Comparison of ENCODE assay signal across 1 cellular context in the genomic region with DNA sequence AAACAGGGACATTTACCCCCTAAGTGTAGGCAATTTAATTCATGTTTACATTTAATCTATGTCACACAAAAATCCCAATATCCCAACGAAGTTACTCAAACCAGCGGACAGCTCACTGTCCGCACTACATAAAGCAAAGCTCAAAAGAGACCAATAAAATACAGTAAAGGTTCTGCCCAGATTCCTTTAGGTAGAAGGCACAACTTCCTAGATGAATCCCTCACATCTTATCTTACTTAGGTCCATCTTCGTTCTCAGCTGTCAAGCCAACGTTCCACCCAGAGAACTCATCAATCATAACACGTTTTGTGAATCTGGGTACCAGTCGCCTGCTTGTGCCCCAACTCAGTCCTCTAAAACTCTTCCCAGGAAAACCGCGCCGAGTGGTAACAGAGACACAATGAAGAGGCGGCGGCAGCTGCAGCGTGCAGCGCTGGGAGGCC.
TF ChIP-seq lines count a peak whose summit lies in the region.

No MANE protein-coding gene starts in this region.

TF ChIP-seq in HepG2, 621 proteins besides CTCF, POLR2A, EP300 and RAD21 (continued from another document):
- TF ChIP-seq, protein P1, sequence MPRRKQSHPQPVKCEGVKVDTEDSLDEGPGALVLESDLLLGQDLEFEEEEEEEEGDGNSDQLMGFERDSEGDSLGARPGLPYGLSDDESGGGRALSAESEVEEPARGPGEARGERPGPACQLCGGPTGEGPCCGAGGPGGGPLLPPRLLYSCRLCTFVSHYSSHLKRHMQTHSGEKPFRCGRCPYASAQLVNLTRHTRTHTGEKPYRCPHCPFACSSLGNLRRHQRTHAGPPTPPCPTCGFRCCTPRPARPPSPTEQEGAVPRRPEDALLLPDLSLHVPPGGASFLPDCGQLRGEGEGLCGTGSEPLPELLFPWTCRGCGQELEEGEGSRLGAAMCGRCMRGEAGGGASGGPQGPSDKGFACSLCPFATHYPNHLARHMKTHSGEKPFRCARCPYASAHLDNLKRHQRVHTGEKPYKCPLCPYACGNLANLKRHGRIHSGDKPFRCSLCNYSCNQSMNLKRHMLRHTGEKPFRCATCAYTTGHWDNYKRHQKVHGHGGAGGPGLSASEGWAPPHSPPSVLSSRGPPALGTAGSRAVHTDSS (CRISPR knock-in tag; conservative IDR thresholded peaks at IDR 0.05), result no peak
- TF ChIP-seq E2F5 (CRISPR knock-in tag; conservative IDR thresholded peaks at IDR 0.05) (no peak), REXO4 (CRISPR knock-in tag; IDR thresholded peaks at IDR 0.05; ENCODE audit: borderline replicate concordance) (no peak), ZNF569 (CRISPR knock-in tag; IDR thresholded peaks at IDR 0.05; ENCODE audit: borderline replicate concordance) (no peak), CCAR2 (optimal IDR thresholded peaks at IDR 0.05; ENCODE audit: low read depth, low read length) (no peak), ZSCAN12 (CRISPR knock-in tag; IDR thresholded peaks at IDR 0.05) (no peak), IRF2 (CRISPR knock-in tag; IDR thresholded peaks at IDR 0.05) (no peak), ESRRA (CRISPR knock-in tag; IDR thresholded peaks at IDR 0.05; ENCODE audit: low read depth) (no peak), ZNF512 (CRISPR knock-in tag; IDR thresholded peaks at IDR 0.05) (no peak), TBX2 (CRISPR knock-in tag; IDR thresholded peaks at IDR 0.05; ENCODE audit: borderline replicate concordance) (no peak), GABPB1 (CRISPR knock-in tag; IDR thresholded peaks at IDR 0.05) (no peak), SAP130 (CRISPR knock-in tag; IDR thresholded peaks at IDR 0.05; ENCODE audit: low read depth) (peak; percentile 58; the same call in 1 of the 2 replicates), SIX4 (CRISPR knock-in tag; IDR thresholded peaks at IDR 0.05) (no peak), HDAC6 (IDR thresholded peaks at IDR 0.05; ENCODE audit: low read depth, low read length) (no peak), ZNF614 (CRISPR knock-in tag; IDR thresholded peaks at IDR 0.05; ENCODE audit: borderline replicate concordance) (no peak), ZNF674 (CRISPR knock-in tag; IDR thresholded peaks at IDR 0.05; ENCODE audit: low read depth) (no peak), POGZ (CRISPR knock-in tag; IDR thresholded peaks at IDR 0.05) (no peak), HNF4G (IDR thresholded peaks at IDR 0.05; ENCODE audit: borderline replicate concordance, low read depth, low read length) (no peak), HNF4G (CRISPR knock-in tag; IDR thresholded peaks at IDR 0.05; ENCODE audit: borderline replicate concordance, low read depth) (no peak), MEIS1 (CRISPR knock-in tag; IDR thresholded peaks at IDR 0.05; ENCODE audit: borderline replicate concordance) (no peak), ZSCAN9 (CRISPR knock-in tag; IDR thresholded peaks at IDR 0.05; ENCODE audit: borderline replicate concordance) (no peak), MIER2 (CRISPR knock-in tag; IDR thresholded peaks at IDR 0.05) (no peak), ZNF292 (CRISPR knock-in tag; IDR thresholded peaks at IDR 0.05; ENCODE audit: borderline replicate concordance, low read depth) (no peak), KAT8 (CRISPR knock-in tag; IDR thresholded peaks at IDR 0.05) (0 out of 2 replicates have a peak, but pooled peaks have one; percentile 4), NFYC (CRISPR knock-in tag; IDR thresholded peaks at IDR 0.05) (no peak), SCMH1 (CRISPR knock-in tag; IDR thresholded peaks at IDR 0.05; ENCODE audit: borderline replicate concordance) (no peak), PHF20 (CRISPR knock-in tag; IDR thresholded peaks at IDR 0.05) (no peak), ZFAT (CRISPR knock-in tag; conservative IDR thresholded peaks at IDR 0.05) (no peak), FOXA1 (IDR thresholded peaks at IDR 0.05) (no peak), FOXA1 (CRISPR knock-in tag; IDR thresholded peaks at IDR 0.05) (no peak), HDAC1 (CRISPR knock-in tag; IDR thresholded peaks at IDR 0.05) (no peak), CC2D1A (CRISPR knock-in tag; IDR thresholded peaks at IDR 0.05) (no peak), ZNF747 (CRISPR knock-in tag; IDR thresholded peaks at IDR 0.05; ENCODE audit: borderline replicate concordance) (no peak; the same call in 1 of the 2 replicates), TOE1 (CRISPR knock-in tag; IDR thresholded peaks at IDR 0.05) (0 out of 2 replicates have a peak, but pooled peaks have one; percentile 22), NFE2L2 (IDR thresholded peaks at IDR 0.05; ENCODE audit: low read length) (no peak), KDM5A (IDR thresholded peaks at IDR 0.05; ENCODE audit: borderline replicate concordance, low read length) (peak; percentile 64), ZNF333 (CRISPR knock-in tag; IDR thresholded peaks at IDR 0.05; ENCODE audit: borderline replicate concordance) (no peak), CBFB (CRISPR knock-in tag; IDR thresholded peaks at IDR 0.05) (no peak), ZNF780A (CRISPR knock-in tag; IDR thresholded peaks at IDR 0.05) (0 out of 2 replicates have a peak, but pooled peaks have one; percentile 7), NFKB2 (CRISPR knock-in tag; IDR thresholded peaks at IDR 0.05; ENCODE audit: borderline replicate concordance) (no peak)
- TF ChIP-seq, protein P2, sequence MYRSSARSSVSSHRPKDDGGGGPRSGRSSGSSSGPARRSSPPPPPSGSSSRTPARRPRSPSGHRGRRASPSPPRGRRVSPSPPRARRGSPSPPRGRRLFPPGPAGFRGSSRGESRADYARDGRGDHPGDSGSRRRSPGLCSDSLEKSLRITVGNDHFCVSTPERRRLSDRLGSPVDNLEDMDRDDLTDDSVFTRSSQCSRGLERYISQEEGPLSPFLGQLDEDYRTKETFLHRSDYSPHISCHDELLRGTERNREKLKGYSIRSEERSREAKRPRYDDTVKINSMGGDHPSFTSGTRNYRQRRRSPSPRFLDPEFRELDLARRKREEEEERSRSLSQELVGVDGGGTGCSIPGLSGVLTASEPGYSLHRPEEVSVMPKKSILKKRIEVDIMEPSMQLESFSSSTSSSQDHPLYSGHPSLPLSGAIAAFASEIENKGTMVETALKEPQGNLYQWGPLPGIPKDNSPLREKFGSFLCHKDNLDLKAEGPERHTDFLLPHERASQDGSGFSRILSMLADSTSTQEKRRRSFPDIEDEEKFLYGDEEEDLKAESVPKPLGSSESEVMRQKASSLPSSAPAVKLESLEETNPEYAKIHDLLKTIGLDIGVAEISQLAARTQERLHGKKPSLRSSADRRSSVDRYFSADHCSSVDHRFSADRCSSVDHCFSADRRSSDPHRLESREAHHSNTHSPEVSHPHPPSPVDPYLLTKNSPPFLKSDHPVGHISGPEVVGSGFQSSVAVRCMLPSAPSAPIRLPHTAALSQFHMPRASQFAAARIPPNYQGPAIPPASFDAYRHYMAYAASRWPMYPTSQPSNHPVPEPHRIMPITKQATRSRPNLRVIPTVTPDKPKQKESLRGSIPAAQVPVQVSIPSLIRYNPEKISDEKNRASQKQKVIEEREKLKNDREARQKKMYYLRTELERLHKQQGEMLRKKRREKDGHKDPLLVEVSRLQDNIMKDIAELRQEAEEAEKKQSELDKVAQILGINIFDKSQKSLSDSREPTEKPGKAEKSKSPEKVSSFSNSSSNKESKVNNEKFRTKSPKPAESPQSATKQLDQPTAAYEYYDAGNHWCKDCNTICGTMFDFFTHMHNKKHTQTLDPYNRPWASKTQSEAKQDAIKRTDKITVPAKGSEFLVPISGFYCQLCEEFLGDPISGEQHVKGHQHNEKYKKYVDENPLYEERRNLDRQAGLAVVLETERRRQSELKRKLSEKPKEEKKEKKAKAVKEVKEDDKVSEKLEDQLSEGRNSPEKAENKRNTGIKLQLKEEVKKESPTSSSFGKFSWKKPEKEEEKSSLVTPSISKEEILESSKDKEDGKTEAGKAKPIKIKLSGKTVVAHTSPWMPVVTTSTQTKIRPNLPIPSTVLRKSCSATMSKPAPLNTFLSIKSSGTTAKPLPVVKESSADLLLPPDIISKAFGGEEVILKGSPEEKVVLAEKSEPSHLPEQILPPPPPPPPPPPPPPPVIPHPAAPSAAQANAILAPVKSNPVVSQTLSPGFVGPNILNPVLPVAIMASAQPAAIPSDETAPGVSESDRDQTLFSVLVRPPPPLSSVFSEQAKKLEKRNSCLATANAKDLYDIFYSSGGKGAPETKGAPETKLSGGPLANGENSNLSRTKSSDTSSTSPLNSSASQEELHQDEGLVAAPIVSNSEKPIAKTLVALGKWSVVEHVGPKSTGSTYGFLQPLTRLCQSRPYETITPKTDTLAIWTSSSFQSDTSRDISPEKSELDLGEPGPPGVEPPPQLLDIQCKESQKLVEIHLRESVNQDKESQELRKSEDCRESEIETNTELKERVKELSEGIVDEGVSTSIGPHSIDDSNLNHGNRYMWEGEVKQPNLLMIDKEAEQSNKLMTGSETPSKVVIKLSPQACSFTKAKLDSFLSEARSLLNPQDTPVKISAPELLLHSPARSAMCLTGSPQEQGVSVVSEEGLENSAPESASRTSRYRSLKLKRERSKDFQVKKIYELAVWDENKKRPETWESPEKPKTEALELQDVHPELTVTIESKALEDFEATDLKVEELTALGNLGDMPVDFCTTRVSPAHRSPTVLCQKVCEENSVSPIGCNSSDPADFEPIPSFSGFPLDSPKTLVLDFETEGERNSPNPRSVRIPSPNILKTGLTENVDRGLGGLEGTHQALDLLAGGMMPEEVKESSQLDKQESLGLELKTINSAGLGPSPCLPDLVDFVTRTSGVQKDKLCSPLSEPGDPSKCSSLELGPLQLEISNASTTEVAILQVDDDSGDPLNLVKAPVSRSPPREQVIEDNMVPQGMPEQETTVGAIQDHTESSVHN (CRISPR knock-in tag; IDR thresholded peaks at IDR 0.05), result no peak
- TF ChIP-seq, protein P3, sequence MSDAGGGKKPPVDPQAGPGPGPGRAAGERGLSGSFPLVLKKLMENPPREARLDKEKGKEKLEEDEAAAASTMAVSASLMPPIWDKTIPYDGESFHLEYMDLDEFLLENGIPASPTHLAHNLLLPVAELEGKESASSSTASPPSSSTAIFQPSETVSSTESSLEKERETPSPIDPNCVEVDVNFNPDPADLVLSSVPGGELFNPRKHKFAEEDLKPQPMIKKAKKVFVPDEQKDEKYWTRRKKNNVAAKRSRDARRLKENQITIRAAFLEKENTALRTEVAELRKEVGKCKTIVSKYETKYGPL (CRISPR knock-in tag; IDR thresholded peaks at IDR 0.05), result no peak
- TF ChIP-seq, protein P4, sequence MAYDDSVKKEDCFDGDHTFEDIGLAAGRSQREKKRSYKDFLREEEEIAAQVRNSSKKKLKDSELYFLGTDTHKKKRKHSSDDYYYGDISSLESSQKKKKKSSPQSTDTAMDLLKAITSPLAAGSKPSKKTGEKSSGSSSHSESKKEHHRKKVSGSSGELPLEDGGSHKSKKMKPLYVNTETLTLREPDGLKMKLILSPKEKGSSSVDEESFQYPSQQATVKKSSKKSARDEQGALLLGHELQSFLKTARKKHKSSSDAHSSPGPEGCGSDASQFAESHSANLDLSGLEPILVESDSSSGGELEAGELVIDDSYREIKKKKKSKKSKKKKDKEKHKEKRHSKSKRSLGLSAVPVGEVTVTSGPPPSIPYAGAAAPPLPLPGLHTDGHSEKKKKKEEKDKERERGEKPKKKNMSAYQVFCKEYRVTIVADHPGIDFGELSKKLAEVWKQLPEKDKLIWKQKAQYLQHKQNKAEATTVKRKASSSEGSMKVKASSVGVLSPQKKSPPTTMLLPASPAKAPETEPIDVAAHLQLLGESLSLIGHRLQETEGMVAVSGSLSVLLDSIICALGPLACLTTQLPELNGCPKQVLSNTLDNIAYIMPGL (CRISPR knock-in tag; IDR thresholded peaks at IDR 0.05; ENCODE audit: borderline replicate concordance in 1 of 2, low read depth in 1 of 2), result no peak
TF ChIP-seq in HepG2: peak in this region for 15.
